In the genomic region with DNA sequence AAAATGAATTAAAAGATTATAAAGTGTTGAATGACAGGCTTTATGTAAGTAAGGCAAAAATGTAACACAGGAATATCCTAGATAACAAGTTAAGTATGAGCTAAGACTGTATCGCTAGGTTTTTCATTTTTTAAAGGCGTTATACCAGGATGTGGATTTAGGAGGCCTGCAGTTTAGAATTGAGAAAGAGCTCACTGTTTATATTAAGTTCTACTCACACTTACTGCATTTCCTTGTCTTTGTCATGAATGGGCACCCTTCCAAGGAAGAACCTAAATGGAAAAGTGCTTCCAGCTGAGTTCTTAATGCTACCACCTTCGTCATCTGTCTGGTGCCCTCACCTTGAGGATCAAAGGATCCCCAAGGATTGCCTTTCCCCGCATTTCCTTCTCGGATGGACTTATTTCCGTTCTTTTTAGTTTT, we compare ENCODE assay signal across 13 cellular contexts.
A peak's percentile ranks its signal among the peaks of the same experiment; 100 is the strongest.
DNase-seq lines count a peak whose midpoint lies in the region; ATAC-seq and TF ChIP-seq lines count a peak whose summit lies in the region.
"Had no signal": no experiment of that assay in that cellular context is flagged by ENCODE, and none has a peak within 500 bp of the region (broad histone marks: within the 10 kb centered on the region; RNA-seq: fewer than 3 reads in every experiment).

No MANE protein-coding gene starts in this region.

- DNase-seq in A673 (ENCODE audit: low spot score) (peak; percentile 94), astrocyte of the spinal cord (ENCODE audit: low read depth, low spot score) (peak; percentile 88), iPS DF 4.7 (ENCODE audit: extremely low read depth, low spot score) (peak; percentile 69), medulla oblongata (ENCODE audit: extremely low spot score) (no peak), ureter (ENCODE audit: low spot score) (no peak), ACHN (no peak)
- DNase-seq: activated T-cell treated with anti-CD3 and anti-CD28 coated beads, Interleukin-2, amount 50 U/mL, for 48 hours; left cardiac atrium had no signal

- no peak for ATAC-seq in HG02970 (IDR thresholded peaks at IDR 0.05; ENCODE audit: low FRiP score, unreplicated experiment)
- ATAC-seq: left cardiac atrium had no signal

- no TSS peak for BruUV-seq in A673 (replicated peaks; lab: Mats Ljungman, UMichigan)

- peaks cover 32% of the 10 kb centered on the region for H3K4me1 ChIP-seq in A673 (ENCODE audit: insufficient read depth, low read length, poor library complexity, severe bottlenecking)
- H3K4me1 ChIP-seq in HUES48 (ENCODE audit: control insufficient read depth, insufficient read depth, low read length): peaks cover 74% of the 10 kb centered on the region
- H3K4me1 ChIP-seq: prostate gland had no signal

- peak overlapping the region; percentile 45; the same call in 1 of the 2 replicates for H3K9ac ChIP-seq in HUES48 (ENCODE audit: low read depth, low read length)
- H3K9ac ChIP-seq: BLaER1 treated with 17β-estradiol and CSF1 and Interleukin-3, amounts not matched to agents 10 nM and 100 nM had no signal

- in situ Hi-C loops in astrocyte of the spinal cord (cut with HindIII; ENCODE audit: low sequenced_read_pairs): no loop called here
- in situ Hi-C loops in ACHN (cut with HindIII; ENCODE audit: low pct_ligation_motif_present, low pct_unique_long_range_greater_than_20kb, low sequenced_read_pairs): no loop called here

- POLR2A ChIA-PET in A673 (lab: Charles Lee; ENCODE audit: low non-redundant PET): no interaction called here

- no peak for TF ChIP-seq CTCF in A673 (conservative IDR thresholded peaks at IDR 0.05; ENCODE audit: low read depth, low read length)
- no peak for TF ChIP-seq CTCF in astrocyte of the spinal cord (IDR thresholded peaks at IDR 0.05; ENCODE audit: low read depth, low read length)

- CTCF ChIA-PET in A673 (lab: Charles Lee): interaction anchor here (0.5 kb wide), 1 partner anchor 153 kb away, joined by 4 read pairs; no protein-coding TSS in a partner anchor

- H3K9me3 ChIP-seq in A673 (ENCODE audit: low read depth, low read length, poor library complexity, severe bottlenecking) (no peaks in the 10 kb centered on the region), HUES48 (ENCODE audit: control insufficient read depth, insufficient read depth, low read length) (no peaks in the 10 kb centered on the region)
- H3K9me3 ChIP-seq: prostate gland had no signal

- intact Hi-C loops in A673 (cut with micrococcal nuclease; ENCODE audit: unreplicated experiment): loop anchor here (2.0 to 10.0 kb wide), 4 partner anchors 29 to 193 kb away; no protein-coding TSS in a partner anchor

- peak overlapping the region; percentile 6 for H3K27ac ChIP-seq in A673 (ENCODE audit: low read depth, low read length, poor library complexity, severe bottlenecking)
- H3K27ac ChIP-seq in HUES48 (ENCODE audit: low read depth, low read length): peak overlapping the region; percentile 97
- H3K27ac ChIP-seq: BLaER1 treated with 17β-estradiol and CSF1 and Interleukin-3, amounts not matched to agents 10 nM and 100 nM; coronary artery; prostate gland had no signal

- H3K27me3 ChIP-seq in A673 (replicated peaks; ENCODE audit: insufficient read depth, low read depth, low read length, poor library complexity) (peaks cover 28% of the 10 kb centered on the region), HUES48 (ENCODE audit: control insufficient read depth, insufficient read depth, low read length) (no peaks in the 10 kb centered on the region)
- H3K27me3 ChIP-seq: BLaER1 treated with 17β-estradiol and CSF1 and Interleukin-3, amounts not matched to agents 10 nM and 100 nM had no signal

- H3K36me3 ChIP-seq in A673 (ENCODE audit: insufficient read depth, low read length, poor library complexity, severe bottlenecking) (no peaks in the 10 kb centered on the region), HUES48 (ENCODE audit: control insufficient read depth, insufficient read depth, low read length) (no peaks in the 10 kb centered on the region; the same call in 1 of the 2 replicates)
- H3K36me3 ChIP-seq: BLaER1 treated with 17β-estradiol and CSF1 and Interleukin-3, amounts not matched to agents 10 nM and 100 nM; prostate gland had no signal

- H3K4me3 ChIP-seq in A673 (ENCODE audit: low read depth, low read length, poor library complexity, severe bottlenecking) (no peak overlapping the region), HUES48 (ENCODE audit: low read depth, low read length) (peak overlapping the region; percentile 42), astrocyte of the spinal cord (ENCODE audit: low read depth, low read length) (no peak overlapping the region)
- H3K4me3 ChIP-seq: BLaER1 treated with 17β-estradiol and CSF1 and Interleukin-3, amounts not matched to agents 10 nM and 100 nM; coronary artery; prostate gland had no signal

Comparison
In these comparisons a context has a peak if more than half of its experiments do, and no peak if none do; other contexts are left out.
1. DNase-seq: peak in A673 (single experiment), astrocyte of the spinal cord (single experiment) and iPS DF 4.7 (single experiment); none in medulla oblongata (single experiment), ureter (single experiment) and ACHN (single experiment).